In genomic region chrX:13750204-13750603, GRCh38 we compare ENCODE assay signal across 10 cellular contexts. TPM values are rescaled to one million over a fixed set of nuclear protein-coding genes. Genes with fewer than 3 reads are reported as not detected.
DNase-seq lines count a peak whose midpoint lies in the region; ATAC-seq and TF ChIP-seq lines count a peak whose summit lies in the region.
"Had no signal": no experiment of that assay in that cellular context is flagged by ENCODE, and none has a peak within 500 bp of the region (broad histone marks: within the 10 kb centered on the region; RNA-seq: fewer than 3 reads in every experiment).

No MANE protein-coding gene starts in this region.

- H3K4ac ChIP-seq in mesenchymal stem cell (ENCODE audit: low read depth in 1 of 2, low read length in 2 of 2) = no peak overlapping the region

- CTCF ChIA-PET in Calu3 (lab: Charles Lee) = interaction anchor here (0.6 to 1.3 kb wide), 4 partner anchors 14 to 849 kb away, joined by 4 to 8 read pairs (median 5); partner anchors contain the start of genes OFD1 and TRAPPC2

- TF ChIP-seq CTCF in Calu3 (IDR thresholded peaks at IDR 0.05; ENCODE audit: unreplicated experiment) = no peak
- TF ChIP-seq CTCF in brain microvascular endothelial cell (IDR thresholded peaks at IDR 0.05; ENCODE audit: low read depth, low read length, missing control alignments) = peak; percentile 64

- H3K4me2 ChIP-seq in mesenchymal stem cell (ENCODE audit: low read length, poor library complexity, severe bottlenecking) = no peak overlapping the region

- no peak overlapping the region for H4K8ac ChIP-seq in mesenchymal stem cell (ENCODE audit: low read length)

- BruUV-seq in Calu3 (replicated peaks; lab: Mats Ljungman, UMichigan) = no TSS peak

- peaks cover 14% of the 10 kb centered on the region for H3K4me1 Mint-ChIP-seq in Calu3 (ENCODE audit: low read depth, unreplicated experiment)

- no peak overlapping the region for H2AK5ac ChIP-seq in mesenchymal stem cell (ENCODE audit: low read length, severe bottlenecking)

- DNase-seq in Calu3 (peak; percentile 19), NCI-H2196 treated with DMSO at 0.1 percent for 48 hours (lab: John Stamatoyannopoulos, UW; ENCODE audit: unreplicated experiment) (peak; percentile 2), brain microvascular endothelial cell (peak; percentile 49), mesenchymal stem cell (peak; percentile 45), COLO668 (lab: John Stamatoyannopoulos, UW; ENCODE audit: unreplicated experiment) (no peak), substantia nigra (lab: John Stamatoyannopoulos, UW) (no peak), GOT3 (lab: John Stamatoyannopoulos, UW) (no peak)
- DNase-seq: right cardiac atrium had no signal

- H3K27ac ChIP-seq in brain microvascular endothelial cell (no peak overlapping the region), mesenchymal stem cell (ENCODE audit: low read length, poor library complexity, severe bottlenecking) (no peak overlapping the region), substantia nigra (ENCODE audit: low read depth, low read length, poor library complexity, severe bottlenecking) (no peak overlapping the region)

- H3K18ac ChIP-seq in mesenchymal stem cell (ENCODE audit: low read depth in 1 of 2, low read length in 2 of 2) = no peak overlapping the region

- H3K27me3 Mint-ChIP-seq in Calu3 (ENCODE audit: unreplicated experiment) = no peaks in the 10 kb centered on the region

- no peak overlapping the region for H3K23ac ChIP-seq in mesenchymal stem cell (ENCODE audit: low read length in 2 of 2)

- H3K4me1 ChIP-seq in mesenchymal stem cell (ENCODE audit: control insufficient read depth, insufficient read depth, low read depth, low read length) = no peaks in the 10 kb centered on the region

- H3K4me3 Mint-ChIP-seq in Calu3 (ENCODE audit: low read depth, unreplicated experiment) = no peak overlapping the region
- H3K4me3 Mint-ChIP-seq: T-helper 1 cell treated with Interleukin-12 subunit alpha and Interleukin-12 subunit beta and Interleukin-4 antibody, amounts not matched to agents 30 μg/mL and 1 μg/mL, for 36 hours had no signal

- H2BK120ac ChIP-seq in mesenchymal stem cell (ENCODE audit: low read depth, low read length) = no peak overlapping the region

- H3K27ac Mint-ChIP-seq in Calu3 (ENCODE audit: unreplicated experiment) = no peak overlapping the region
- H3K27ac Mint-ChIP-seq: T-helper 1 cell treated with Interleukin-12 subunit alpha and Interleukin-12 subunit beta and Interleukin-4 antibody, amounts not matched to agents 30 μg/mL and 1 μg/mL, for 36 hours had no signal

- H3K9me3 ChIP-seq in mesenchymal stem cell (ENCODE audit: control insufficient read depth, low read length) = no peaks in the 10 kb centered on the region

- peaks cover 2% of the 10 kb centered on the region for H3K36me3 ChIP-seq in brain microvascular endothelial cell (replicated peaks)
- H3K36me3 ChIP-seq in mesenchymal stem cell (ENCODE audit: control insufficient read depth in 1 of 2, insufficient read depth in 2 of 2, low read depth in 1 of 2, low read length in 2 of 2) = peaks cover 3 to 63% of the 10 kb centered on the region in 2 experiments

- H2BK12ac ChIP-seq in mesenchymal stem cell (ENCODE audit: low read length in 2 of 2) = no peak overlapping the region

- H2BK15ac ChIP-seq in mesenchymal stem cell (ENCODE audit: low read depth, poor library complexity, severe bottlenecking) = no peak overlapping the region

- no peak overlapping the region for H3K14ac ChIP-seq in mesenchymal stem cell (ENCODE audit: low read length in 2 of 2)

- H2BK5ac ChIP-seq in mesenchymal stem cell (ENCODE audit: low read depth, low read length, poor library complexity, severe bottlenecking) = no peak overlapping the region

- ATAC-seq in GM21723 (IDR thresholded peaks at IDR 0.05; ENCODE audit: unreplicated experiment) = peak; percentile 45

- H3K79me1 ChIP-seq in mesenchymal stem cell (replicated peaks; ENCODE audit: low read length, poor library complexity, severe bottlenecking) = peaks cover 3% of the 10 kb centered on the region

- intact Hi-C loops in Calu3 (cut with micrococcal nuclease; ENCODE audit: unreplicated experiment) = loop anchor here (1.0 to 10.0 kb wide), 2 partner anchors 185 to 282 kb away; no protein-coding TSS in a partner anchor

- no peak overlapping the region for H2AFZ ChIP-seq in mesenchymal stem cell (ENCODE audit: low read depth, low read length)

- H3K36me3 Mint-ChIP-seq in Calu3 (ENCODE audit: insufficient read depth, unreplicated experiment) = peaks cover 47% of the 10 kb centered on the region

- in situ Hi-C loops in brain microvascular endothelial cell (cut with HindIII; ENCODE audit: low pct_ligation_motif_present, low sequenced_read_pairs) = no loop called here

- H3K27me3 ChIP-seq in brain microvascular endothelial cell (replicated peaks) (no peaks in the 10 kb centered on the region), mesenchymal stem cell (ENCODE audit: control insufficient read depth in 1 of 2, insufficient read depth in 1 of 2, low read length in 2 of 2) (peaks cover 0 to 10% of the 10 kb centered on the region in 2 experiments)

- H3K9me3 Mint-ChIP-seq in Calu3 (ENCODE audit: low read depth, unreplicated experiment) = no peaks in the 10 kb centered on the region
- H3K9me3 Mint-ChIP-seq: T-helper 1 cell treated with Interleukin-12 subunit alpha and Interleukin-12 subunit beta and Interleukin-4 antibody, amounts not matched to agents 30 μg/mL and 1 μg/mL, for 36 hours had no signal

- H4K91ac ChIP-seq in mesenchymal stem cell (ENCODE audit: low read length) = no peak overlapping the region

- H3K4me3 ChIP-seq in brain microvascular endothelial cell (ENCODE audit: low read depth, low read length) (no peak overlapping the region), mesenchymal stem cell (ENCODE audit: insufficient read depth in 1 of 2, low read depth in 1 of 2, low read length in 2 of 2) (no peak overlapping the region)

- no peak overlapping the region for H3K9ac ChIP-seq in mesenchymal stem cell (ENCODE audit: low read length)

RNA-seq across cellular contexts. Expression of gene OFD1, which starts 15.7 kb away (rescaled TPM):
- 46.4 and 57.0 TPM in 2 replicates for total RNA-seq in Calu3 (2022)
- 9.2 TPM for polyA plus RNA-seq in mesenchymal stem cell (2013, experiment 1 of 2)
- polyA plus RNA-seq in mesenchymal stem cell (2013, experiment 2 of 2) = 7.8 TPM

RNA-seq across cellular contexts. Expression of gene TRAPPC2, which starts 15.8 kb away (rescaled TPM):
- 20.8 and 25.1 TPM in 2 replicates for total RNA-seq in Calu3 (2022)
- 6.8 TPM for polyA plus RNA-seq in mesenchymal stem cell (2013, experiment 1 of 2)
- 8.0 TPM for polyA plus RNA-seq in mesenchymal stem cell (2013, experiment 2 of 2)

Comparison
In these comparisons a context has a peak if more than half of its experiments do, and no peak if none do; other contexts are left out.
1. DNase-seq: peak in Calu3 (single experiment), NCI-H2196 treated with DMSO at 0.1 percent for 48 hours (single experiment), brain microvascular endothelial cell (single experiment) and mesenchymal stem cell (single experiment); none in COLO668 (single experiment), substantia nigra (0 of 49) and GOT3 (single experiment).